Comparison of ENCODE assay signal across 17 cellular contexts in genomic region chr2:112846056-112846455, GRCh38. TPM values are rescaled to one million over a fixed set of nuclear protein-coding genes. Genes with fewer than 3 reads are reported as not detected.
DNase-seq lines count a peak whose midpoint lies in the region; ATAC-seq, FAIRE-seq and TF ChIP-seq lines count a peak whose summit lies in the region.
"Had no signal": no experiment of that assay in that cellular context is flagged by ENCODE, and none has a peak within 500 bp of the region (broad histone marks: within the 10 kb centered on the region; RNA-seq: fewer than 3 reads in every experiment).

No MANE protein-coding gene starts in this region.

- peaks cover 9% of the 10 kb centered on the region for H3K27me3 Mint-ChIP-seq in activated T-cell treated with anti-CD3 and anti-CD28 coated beads, Interleukin-2, amount 50 U/mL, for 4 hours (ENCODE audit: low read depth)
- H3K27me3 Mint-ChIP-seq: IgD-negative memory B cell had no signal

- no peaks in the 10 kb centered on the region for H3K36me3 Mint-ChIP-seq in activated T-cell treated with anti-CD3 and anti-CD28 coated beads, Interleukin-2, amount 50 U/mL, for 4 hours (ENCODE audit: insufficient read depth)
- H3K36me3 Mint-ChIP-seq: CD4-positive, CD25-positive, alpha-beta regulatory T cell; IgD-negative memory B cell had no signal

- TF ChIP-seq RAD21 in Ishikawa (IDR thresholded peaks at IDR 0.05; ENCODE audit: low read depth) (no peak), K562 (CRISPR knock-in tag; conservative IDR thresholded peaks at IDR 0.05 in 1 of 2, IDR thresholded peaks at IDR 0.05 in 1 of 2) (no peak)

- no peak for DNase-seq in K562 (ENCODE audit: extremely low read depth in 1 of 4, low spot score in 3 of 4)
- peak; percentile 10 to 22 for DNase-seq in erythroblast (lab: John Stamatoyannopoulos, UW)
- no peak for DNase-seq in activated T-cell treated with anti-CD3 and anti-CD28 coated beads, Interleukin-2, amount 50 U/mL, for 4 hours
- no peak for DNase-seq in anterior cingulate cortex (lab: John Stamatoyannopoulos, UW)
- no peak for DNase-seq in OCI-M2 (lab: John Stamatoyannopoulos, UW; ENCODE audit: unreplicated experiment)
- DNase-seq: Calu3; CD4-positive, CD25-positive, alpha-beta regulatory T cell; DMS 273 treated with DMSO at 0.1 percent for 48 hours; GM23248; H7 had no signal

- no peak overlapping the region for H3K4me2 ChIP-seq in K562 (ENCODE audit: insufficient read depth, low read length)
- H3K4me2 ChIP-seq: A549, BLaER1 had no signal

- POLR2A ChIA-PET in K562 (lab: Yijun Ruan, JAX) = interaction anchor here (1.2 kb wide), 1 partner anchor 13 kb away, joined by 3 read pairs; no protein-coding TSS in a partner anchor

- H3K4me3 Mint-ChIP-seq in activated T-cell treated with anti-CD3 and anti-CD28 coated beads, Interleukin-2, amount 50 U/mL, for 4 hours = no peak overlapping the region
- H3K4me3 Mint-ChIP-seq: CD4-positive, CD25-positive, alpha-beta regulatory T cell; IgD-negative memory B cell had no signal

- H3K9ac ChIP-seq in K562 (ENCODE audit: insufficient read depth in 1 of 2, low read depth in 2 of 2, low read length in 2 of 2) = no peak overlapping the region
- H3K9ac ChIP-seq: BLaER1, GM23248 had no signal

- in situ Hi-C loops in K562 (cut with MboI) = no loop called here

- peaks cover 25 to 27% of the 10 kb centered on the region in 2 experiments for H3K27me3 ChIP-seq in K562 (ENCODE audit: control insufficient read depth in 2 of 2, insufficient read depth in 2 of 2, low read length in 2 of 2)
- H3K27me3 ChIP-seq: BLaER1 had no signal

- no peak for TF ChIP-seq EP300 in Ishikawa (IDR thresholded peaks at IDR 0.05; ENCODE audit: borderline replicate concordance)
- no peak for TF ChIP-seq EP300 in K562 (IDR thresholded peaks at IDR 0.05; ENCODE audit: low read length)

- TF ChIP-seq CTCF in K562 (IDR thresholded peaks at IDR 0.05 in 2 of 3, conservative IDR thresholded peaks at IDR 0.05 in 1 of 3; ENCODE audit: insufficient read depth in 2 of 3, low read depth in 1 of 3, low read length in 3 of 3) = no peak

- no peaks in the 10 kb centered on the region for H3K9me3 ChIP-seq in K562 (replicated peaks; ENCODE audit: control insufficient read depth, insufficient read depth, low read depth, low read length)
- H3K9me3 ChIP-seq: A549 had no signal

- no peak overlapping the region for H2AFZ ChIP-seq in K562 (ENCODE audit: low read depth, low read length)
- H2AFZ ChIP-seq: GM23248 had no signal

- no peaks in the 10 kb centered on the region for H3K9me1 ChIP-seq in K562 (ENCODE audit: control insufficient read depth, insufficient read depth, low read length)

- FAIRE-seq in K562 (lab: Jason Lieb, UNC) = no peak
- FAIRE-seq: A549, GM12878, GM18507 had no signal

- no peaks in the 10 kb centered on the region; the same call in 1 of the 2 replicates for H4K20me1 ChIP-seq in K562 (replicated peaks; ENCODE audit: control insufficient read depth, insufficient read depth, low read length)
- H4K20me1 ChIP-seq: BLaER1 had no signal

- CTCF ChIA-PET in K562 (lab: Yijun Ruan, JAX; ENCODE audit: low intra/inter-chr PET ratio) = no interaction called here

- no peaks in the 10 kb centered on the region for H3K36me3 ChIP-seq in K562 (ENCODE audit: control insufficient read depth, insufficient read depth, low read length)
- H3K36me3 ChIP-seq: BLaER1 had no signal

- no peaks in the 10 kb centered on the region for H3K4me1 Mint-ChIP-seq in activated T-cell treated with anti-CD3 and anti-CD28 coated beads, Interleukin-2, amount 50 U/mL, for 4 hours (ENCODE audit: low read depth)
- H3K4me1 Mint-ChIP-seq: CD4-positive, CD25-positive, alpha-beta regulatory T cell had no signal

- WGBS in K562 (ENCODE audit: insufficient coverage, low coverage, missing lambda C conversion rate) = 15% methylated on average over 7 of the region's 7 CpGs

- H3K4me1 ChIP-seq in K562 (replicated peaks in 1 of 2; ENCODE audit: control insufficient read depth in 2 of 2, insufficient read depth in 2 of 2, low read length in 2 of 2) = no peaks in the 10 kb centered on the region; a peak in 1 of 5 replicates
- H3K4me1 ChIP-seq: A549 had no signal

- H3K27ac ChIP-seq in K562 (ENCODE audit: extremely low read depth, low read depth, low read length) = no peak overlapping the region
- H3K27ac ChIP-seq: A549, BLaER1, GM23248 had no signal

- BruUV-seq in K562 (replicated peaks; lab: Mats Ljungman, UMichigan) = no TSS peak

- H3K9me3 Mint-ChIP-seq in activated T-cell treated with anti-CD3 and anti-CD28 coated beads, Interleukin-2, amount 50 U/mL, for 4 hours = no peaks in the 10 kb centered on the region
- H3K9me3 Mint-ChIP-seq: CD4-positive, CD25-positive, alpha-beta regulatory T cell; IgD-negative memory B cell had no signal

- intact Hi-C loops in K562 (cut with micrococcal nuclease) = no loop called here

- TF ChIP-seq POLR2A in K562 (conservative IDR thresholded peaks at IDR 0.05) (no peak), erythroblast (IDR thresholded peaks at IDR 0.05; ENCODE audit: low read length) (no peak)

- no peak for ATAC-seq in K562
- ATAC-seq in activated T-cell treated with anti-CD3 and anti-CD28 coated beads, Interleukin-2, amount 50 U/mL, for 4 hours = no peak
- ATAC-seq: A549, GM12878 had no signal

- no peaks in the 10 kb centered on the region for H3K79me2 ChIP-seq in K562 (ENCODE audit: control insufficient read depth, insufficient read depth, low read length)

- no peak overlapping the region for H3K4me3 ChIP-seq in K562
- H3K4me3 ChIP-seq: A549, BLaER1, GM12878, GM23248 had no signal

TF ChIP-seq in Ishikawa, 13 proteins besides CTCF, POLR2A, EP300 and RAD21:
- no peak for TF ChIP-seq MAX (IDR thresholded peaks at IDR 0.05)
- peak; percentile 20; the same call in 1 of the 2 replicates for TF ChIP-seq NFIC (IDR thresholded peaks at IDR 0.05)

TF ChIP-seq in K562, 482 proteins besides CTCF, POLR2A, EP300 and RAD21:
- TF ChIP-seq NFIX (CRISPR knock-in tag; IDR thresholded peaks at IDR 0.05; ENCODE audit: low read depth) = peak; percentile 68
- TF ChIP-seq NFIC (IDR thresholded peaks at IDR 0.05) = peak; percentile 95
- no peak for TF ChIP-seq MCM5 (IDR thresholded peaks at IDR 0.05; ENCODE audit: low read depth)
- TF ChIP-seq SIX5 (IDR thresholded peaks at IDR 0.05; ENCODE audit: borderline replicate concordance in 1 of 2, insufficient read depth in 1 of 2, low read depth in 1 of 2, low read length in 2 of 2) = no peak
- peak; percentile 47; the same call in 1 of the 2 replicates for TF ChIP-seq HMBOX1 (IDR thresholded peaks at IDR 0.05)
- TF ChIP-seq ZNF444 (CRISPR knock-in tag; IDR thresholded peaks at IDR 0.05) = no peak

RNA-seq across cellular contexts. Expression of gene IL1B, which starts 9.5 kb away (rescaled TPM):
- total RNA-seq in K562 (2011; cell fraction: chromatin; rRNA removed; ENCODE audit: low replicate concordance) = not detected in 2 replicates
- total RNA-seq in K562 (2011; cell fraction: nucleolus; rRNA removed) = not detected in 2 replicates
- not detected in 2 replicates for total RNA-seq in K562 (2011; cell fraction: nucleoplasm; rRNA removed)
- not detected in 2 replicates for total RNA-seq in K562 (2014; rRNA removed)
- not detected in 2 replicates for total RNA-seq in K562 (2014; rRNA removed; fragmentation: Illumina TruSeq; extraction: Trizol)
- total RNA-seq in K562 (2015; rRNA removed; fragmentation: Illumina TruSeq; extraction: Trizol) = 0.29 TPM in 1 of 2 replicates, not detected in the other
- not detected in 2 replicates for total RNA-seq in K562 (2021)
- 0.09 TPM in 1 of 2 replicates, not detected in the other for polyA plus RNA-seq in K562 (2011; rRNA removed)
- polyA plus RNA-seq in K562 (2011; cell fraction: cytosol; rRNA removed) = not detected in 2 replicates
- not detected in 2 replicates for polyA plus RNA-seq in K562 (2011; cell fraction: nucleus; rRNA removed)
- polyA plus RNA-seq in K562 (2012) = 0.06 and 0.13 TPM in 2 replicates
- not detected in 2 replicates for polyA plus RNA-seq in K562 (2014; fragmentation: Illumina TruSeq; extraction: Trizol)
- not detected for polyA plus RNA-seq in K562 (2014; fragmentation: Nextera tagmentation; extraction: Ambion mirVana)
- not detected in 2 replicates for polyA plus RNA-seq in K562 (2014; rRNA removed)
- not detected in 2 replicates for polyA minus RNA-seq in K562 (2011; rRNA and poly(A)+ RNA removed)
- not detected in 2 replicates for polyA minus RNA-seq in K562 (2011; cell fraction: cytosol; rRNA and poly(A)+ RNA removed)
- not detected in 2 replicates for polyA minus RNA-seq in K562 (2011; cell fraction: nucleus; rRNA and poly(A)+ RNA removed)
- 1 to 10 TPM in 2 of 3 donors, under 1 TPM in 1; 0.42 to 1.6 (median 1.3) TPM for total RNA-seq in activated T-cell treated with anti-CD3 and anti-CD28 coated beads, Interleukin-2, amount 50 U/mL, for 4 hours
- total RNA-seq: G401, H7 had no signal
- polyA plus RNA-seq: CD4-positive, CD25-positive, alpha-beta regulatory T cell; IgD-negative memory B cell had no signal

Comparison
In these comparisons a context has a peak if more than half of its experiments do, and no peak if none do; other contexts are left out.
1. DNase-seq: peak in erythroblast (2 of 2); none in K562 (0 of 4), activated T-cell treated with anti-CD3 and anti-CD28 coated beads, Interleukin-2, amount 50 U/mL, for 4 hours (single experiment), anterior cingulate cortex (0 of 58) and OCI-M2 (single experiment).